ENCODE assay signal across 14 cellular contexts in genomic region chr1:55589656-55590297, GRCh38.
DNase-seq lines count a peak whose midpoint lies in the region; ATAC-seq and TF ChIP-seq lines count a peak whose summit lies in the region.
"Had no signal": no experiment of that assay in that cellular context is flagged by ENCODE, and none has a peak within 500 bp of the region (broad histone marks: within the 10 kb centered on the region; RNA-seq: fewer than 3 reads in every experiment).

No MANE protein-coding gene starts in this region.

- intact Hi-C loops in right cardiac atrium (cut with DNase I) (no loop called here), colonic mucosa (cut with DNase I) (no loop called here)

- no peaks in the 10 kb centered on the region for H3F3A ChIP-seq in smooth muscle cell (ENCODE audit: low read depth)

- H3K27me3 ChIP-seq in right cardiac atrium (ENCODE audit: control insufficient read depth, insufficient read depth): no peaks in the 10 kb centered on the region
- H3K27me3 ChIP-seq in smooth muscle cell (ENCODE audit: low read depth): no peaks in the 10 kb centered on the region
- no peaks in the 10 kb centered on the region for H3K27me3 ChIP-seq in colonic mucosa
- H3K27me3 ChIP-seq: BLaER1 treated with 17β-estradiol and CSF1 and Interleukin-3, amounts not matched to agents 10 nM and 100 nM had no signal

- WGBS in right cardiac atrium: 50% methylated on average over 8 of the region's 8 CpGs
- 73% methylated on average over 8 of the region's 8 CpGs for WGBS in smooth muscle cell (ENCODE audit: low lambda C conversion rate)

- H3K4me1 ChIP-seq in right cardiac atrium (ENCODE audit: control insufficient read depth, insufficient read depth, low read length) (peaks cover 5% of the 10 kb centered on the region), smooth muscle cell (ENCODE audit: low read depth) (peaks cover 11% of the 10 kb centered on the region), colonic mucosa (no peaks in the 10 kb centered on the region)
- H3K4me1 ChIP-seq: BLaER1 treated with 17β-estradiol and CSF1 and Interleukin-3, amounts not matched to agents 10 nM and 100 nM had no signal

- H3K4me3 ChIP-seq in choroid plexus epithelial cell (ENCODE audit: low read depth, low read length) (no peak overlapping the region), right cardiac atrium (ENCODE audit: low read length) (no peak overlapping the region), smooth muscle cell (no peak overlapping the region), colonic mucosa (no peak overlapping the region)
- H3K4me3 ChIP-seq: BLaER1 treated with 17β-estradiol and CSF1 and Interleukin-3, amounts not matched to agents 10 nM and 100 nM had no signal

- peak; percentile 61 to 76 for ATAC-seq in right cardiac atrium
- no peak for ATAC-seq in stimulated activated naive CD8-positive, alpha-beta T cell treated with anti-CD3 and anti-CD28 coated beads, Interleukin-15, Interleukin-2, amounts not matched to agents 100 U/mL and 50 U/mL, for 24 hours
- ATAC-seq: T-helper 17 cell had no signal

- DNase-seq in GM04503 (ENCODE audit: low read depth) (peak; percentile 56), choroid plexus epithelial cell (ENCODE audit: low read depth) (peak; percentile 27), right cardiac atrium (peak; percentile 50 to 76 (median 57)), smooth muscle cell (lab: John Stamatoyannopoulos, UW; ENCODE audit: unreplicated experiment) (no peak), NCI-H446 treated with DMSO at 0.1 percent for 48 hours (lab: John Stamatoyannopoulos, UW) (no peak), colonic mucosa (no peak), NCI-H69 (lab: John Stamatoyannopoulos, UW) (no peak)
- DNase-seq in stimulated activated naive CD8-positive, alpha-beta T cell treated with anti-CD3 and anti-CD28 coated beads, Interleukin-15, Interleukin-2, amounts not matched to agents 100 U/mL and 50 U/mL, for 24 hours: no peak
- DNase-seq: activated CD4-positive, alpha-beta T cell treated with anti-CD3 and anti-CD28 coated beads, Interleukin-2, amount 50 U/mL, for 48 hours; activated effector memory CD4-positive, alpha-beta T cell treated with anti-CD3 and anti-CD28 coated beads, Interleukin-2, amount 50 U/mL, for 16 hours; Karpas-422; NCI-H2081; T-helper 17 cell had no signal

- H3K4me2 ChIP-seq in smooth muscle cell: no peak overlapping the region
- H3K4me2 ChIP-seq: BLaER1 treated with 17β-estradiol and CSF1 and Interleukin-3, amounts not matched to agents 10 nM and 100 nM had no signal

- peak overlapping the region; percentile 44 for H2AFZ ChIP-seq in smooth muscle cell (ENCODE audit: low read depth)

- H3K9ac ChIP-seq in smooth muscle cell (ENCODE audit: low read depth) (no peak overlapping the region), colonic mucosa (ENCODE audit: low read depth in 2 of 2, low read length in 2 of 2) (no peak overlapping the region)
- H3K9ac ChIP-seq: BLaER1 treated with 17β-estradiol and CSF1 and Interleukin-3, amounts not matched to agents 10 nM and 100 nM had no signal

- H3K27ac ChIP-seq in right cardiac atrium (ENCODE audit: low read length): peak overlapping the region; percentile 77
- no peak overlapping the region for H3K27ac ChIP-seq in smooth muscle cell (ENCODE audit: low read depth)
- no peak overlapping the region for H3K27ac ChIP-seq in colonic mucosa
- H3K27ac ChIP-seq: BLaER1 treated with 17β-estradiol and CSF1 and Interleukin-3, amounts not matched to agents 10 nM and 100 nM had no signal

- TF ChIP-seq CTCF in choroid plexus epithelial cell (conservative IDR thresholded peaks at IDR 0.05; ENCODE audit: low read depth, low read length) (no peak), smooth muscle cell (IDR thresholded peaks at IDR 0.05; ENCODE audit: borderline replicate concordance, insufficient read depth, poor library complexity, severe bottlenecking) (no peak), colonic mucosa (IDR thresholded peaks at IDR 0.05) (no peak)

- no peaks in the 10 kb centered on the region for H3K36me3 ChIP-seq in smooth muscle cell (ENCODE audit: low read depth)
- no peaks in the 10 kb centered on the region for H3K36me3 ChIP-seq in colonic mucosa
- H3K36me3 ChIP-seq: BLaER1 treated with 17β-estradiol and CSF1 and Interleukin-3, amounts not matched to agents 10 nM and 100 nM had no signal

- H3K79me2 ChIP-seq in smooth muscle cell (ENCODE audit: low read depth): no peaks in the 10 kb centered on the region

- H3K9me3 ChIP-seq in right cardiac atrium (ENCODE audit: control insufficient read depth, low read length) (no peaks in the 10 kb centered on the region), smooth muscle cell (replicated peaks; ENCODE audit: low read depth) (no peaks in the 10 kb centered on the region), colonic mucosa (no peaks in the 10 kb centered on the region)
- H3K9me3 ChIP-seq: BLaER1 treated with 17β-estradiol and CSF1 and Interleukin-3, amounts not matched to agents 10 nM and 100 nM had no signal

- H4K20me1 ChIP-seq in smooth muscle cell (ENCODE audit: low read depth): no peaks in the 10 kb centered on the region
- H4K20me1 ChIP-seq: BLaER1 treated with 17β-estradiol and CSF1 and Interleukin-3, amounts not matched to agents 10 nM and 100 nM had no signal

Comparison
In these comparisons a context has a peak if more than half of its experiments do, and no peak if none do; other contexts are left out.
1. DNase-seq: peak in GM04503 (single experiment), choroid plexus epithelial cell (single experiment) and right cardiac atrium (3 of 3); none in smooth muscle cell (single experiment), NCI-H446 treated with DMSO at 0.1 percent for 48 hours (single experiment), colonic mucosa (single experiment), NCI-H69 (single experiment) and stimulated activated naive CD8-positive, alpha-beta T cell treated with anti-CD3 and anti-CD28 coated beads, Interleukin-15, Interleukin-2, amounts not matched to agents 100 U/mL and 50 U/mL, for 24 hours (single experiment).